In genomic region chr20:58688414-58688813, GRCh38 we compare ENCODE assay signal across 21 cellular contexts. TPM values are rescaled to one million over a fixed set of nuclear protein-coding genes. Genes with fewer than 3 reads are reported as not detected.
DNase-seq lines count a peak whose midpoint lies in the region; ATAC-seq, FAIRE-seq and TF ChIP-seq lines count a peak whose summit lies in the region.
"Had no signal": no experiment of that assay in that cellular context is flagged by ENCODE, and none has a peak within 500 bp of the region (broad histone marks: within the 10 kb centered on the region; RNA-seq: fewer than 3 reads in every experiment).

No MANE protein-coding gene starts in this region.

- H3K9me3 ChIP-seq in neuronal stem cell (replicated peaks in 1 of 2; ENCODE audit: control insufficient read depth in 2 of 2, insufficient read depth in 1 of 2, low read depth in 1 of 2, low read length in 2 of 2) = peaks cover 0 to 1% of the 10 kb centered on the region in 2 donors

- H2BK120ac ChIP-seq in neuronal stem cell (ENCODE audit: low read depth, low read length) = no peak overlapping the region

- H3K4me3 Mint-ChIP-seq in CD14-positive monocyte = no peak overlapping the region
- no peak overlapping the region for H3K4me3 Mint-ChIP-seq in dendritic cell treated with granulocyte-macrophage colony-stimulating factor and Interleukin-4, amounts not matched to agents 40 ng/mL and 50 ng/mL, for 4 days
- H3K4me3 Mint-ChIP-seq: HFFc6, IgD-negative memory B cell had no signal

- H3K79me1 ChIP-seq in neuronal stem cell (ENCODE audit: low read depth, low read length) = no peaks in the 10 kb centered on the region

- H3K4me1 Mint-ChIP-seq in CD14-positive monocyte = peaks cover 34% of the 10 kb centered on the region
- H3K4me1 Mint-ChIP-seq in dendritic cell treated with granulocyte-macrophage colony-stimulating factor and Interleukin-4, amounts not matched to agents 40 ng/mL and 50 ng/mL, for 4 days (ENCODE audit: low read depth) = peaks cover 35% of the 10 kb centered on the region

- no peak for DNase-seq in CD14-positive monocyte (ENCODE audit: low spot score)
- no peak for DNase-seq in HTR-8/SVneo (ENCODE audit: insufficient read length, low spot score)
- no peak for DNase-seq in neuronal stem cell (ENCODE audit: low spot score)
- DNase-seq in NCI-H2081 treated with DMSO at 0.1 percent for 48 hours (lab: John Stamatoyannopoulos, UW) = no peak
- no peak for DNase-seq in iPS-NIHi11 (ENCODE audit: low spot score)
- DNase-seq: C1 segment of cervical spinal cord, COR-L47, GM23248, HFFc6, NCI-H1105 treated with DMSO at 0.1 percent for 48 hours, NCI-H187, NCI-H526 treated with DMSO at 0.1 percent for 48 hours, SHP77 had no signal

- H2BK5ac ChIP-seq in neuronal stem cell (ENCODE audit: low read length) = no peak overlapping the region

- no peak overlapping the region for H3K4me2 ChIP-seq in neuronal stem cell (ENCODE audit: insufficient read depth, low read length, poor library complexity, severe bottlenecking)

- no peak overlapping the region for H3K23ac ChIP-seq in neuronal stem cell (ENCODE audit: low read depth, low read length, poor library complexity)

- peaks cover 2 to 9% of the 10 kb centered on the region in 2 donors for H3K36me3 ChIP-seq in neuronal stem cell (replicated peaks in 1 of 2; ENCODE audit: control insufficient read depth in 2 of 2, insufficient read depth in 2 of 2, low read length in 2 of 2)

- no peak overlapping the region for H2AK5ac ChIP-seq in neuronal stem cell (ENCODE audit: low read depth, low read length)

- peak; percentile 100 for FAIRE-seq in HTR-8/SVneo (lab: Jason Lieb, UNC)
- FAIRE-seq: A204.1, GM19239, RCC 7860 had no signal

- H3K4me1 ChIP-seq in neuronal stem cell (ENCODE audit: control insufficient read depth in 2 of 2, insufficient read depth in 1 of 2, low read depth in 1 of 2, low read length in 2 of 2) = peaks cover 0 to 6% of the 10 kb centered on the region in 2 donors

- H3K36me3 Mint-ChIP-seq in CD14-positive monocyte = peaks cover 18 to 26% of the 10 kb centered on the region in 2 donors
- H3K36me3 Mint-ChIP-seq in dendritic cell treated with granulocyte-macrophage colony-stimulating factor and Interleukin-4, amounts not matched to agents 40 ng/mL and 50 ng/mL, for 4 days (ENCODE audit: low read depth) = peaks cover 35% of the 10 kb centered on the region

- intact Hi-C loops in CD14-positive monocyte (cut with micrococcal nuclease) = no loop called here
- intact Hi-C loops in dendritic cell treated with granulocyte-macrophage colony-stimulating factor and Interleukin-4, amounts not matched to agents 40 ng/mL and 50 ng/mL, for 4 days (cut with micrococcal nuclease) = no loop called here

- H3K27ac Mint-ChIP-seq in CD14-positive monocyte = peak overlapping the region in 5 of 7 donors; percentile 19 to 89 (median 71)
- H3K27ac Mint-ChIP-seq in dendritic cell treated with granulocyte-macrophage colony-stimulating factor and Interleukin-4, amounts not matched to agents 40 ng/mL and 50 ng/mL, for 4 days = peak overlapping the region; percentile 65
- H3K27ac Mint-ChIP-seq: HFFc6, IgD-negative memory B cell had no signal

- no peak overlapping the region for H3K27ac ChIP-seq in neuronal stem cell (replicated peaks; ENCODE audit: low read length)
- H3K27ac ChIP-seq: GM23248 had no signal

- H3K9me3 Mint-ChIP-seq in CD14-positive monocyte = peaks cover 0 to 3% (median 0%) of the 10 kb centered on the region in 7 donors
- no peaks in the 10 kb centered on the region for H3K9me3 Mint-ChIP-seq in dendritic cell treated with granulocyte-macrophage colony-stimulating factor and Interleukin-4, amounts not matched to agents 40 ng/mL and 50 ng/mL, for 4 days
- H3K9me3 Mint-ChIP-seq: HFFc6, IgD-negative memory B cell had no signal

- peak overlapping the region; percentile 21 for H3K14ac ChIP-seq in neuronal stem cell (ENCODE audit: low read length)

- no peak overlapping the region for H2BK15ac ChIP-seq in neuronal stem cell (ENCODE audit: low read length)

- no peak overlapping the region for H3K4me3 ChIP-seq in neuronal stem cell (ENCODE audit: low read length in 2 of 2)
- H3K4me3 ChIP-seq: GM23248 had no signal

- peaks cover 0 to 4% (median 3%) of the 10 kb centered on the region in 3 donors for H3K27me3 Mint-ChIP-seq in CD14-positive monocyte (ENCODE audit: low read depth in 3 of 3)
- H3K27me3 Mint-ChIP-seq in dendritic cell treated with granulocyte-macrophage colony-stimulating factor and Interleukin-4, amounts not matched to agents 40 ng/mL and 50 ng/mL, for 4 days = no peaks in the 10 kb centered on the region
- H3K27me3 Mint-ChIP-seq: IgD-negative memory B cell had no signal

- no peak overlapping the region for H2BK12ac ChIP-seq in neuronal stem cell (ENCODE audit: low read length)

- peak overlapping the region; percentile 4 for H3K9ac ChIP-seq in neuronal stem cell (ENCODE audit: low read depth, low read length, poor library complexity)
- H3K9ac ChIP-seq: GM23248 had no signal

- TF ChIP-seq CTCF in CD14-positive monocyte (IDR thresholded peaks at IDR 0.05) = no peak

- no peak overlapping the region for H4K91ac ChIP-seq in neuronal stem cell (ENCODE audit: low read depth, low read length, poor library complexity)

- H3K18ac ChIP-seq in neuronal stem cell (ENCODE audit: low read length) = no peak overlapping the region

- peak overlapping the region; percentile 98 for H4K8ac ChIP-seq in neuronal stem cell (ENCODE audit: low read depth, low read length)

- no peaks in the 10 kb centered on the region for H3K27me3 ChIP-seq in neuronal stem cell (ENCODE audit: control insufficient read depth in 3 of 3, insufficient read depth in 3 of 3, low read depth in 1 of 3, low read length in 3 of 3)

- no CpG with 5 or more reads among the region's 4 CpGs for WGBS in neuronal stem cell (ENCODE audit: extremely low coverage in 2 of 2, insufficient read length in 2 of 2, insufficient replicate concordance in 1 of 2), 2 donors

- H2AFZ ChIP-seq in neuronal stem cell (ENCODE audit: low read length) = no peak overlapping the region
- H2AFZ ChIP-seq: GM23248 had no signal

- H3K4ac ChIP-seq in neuronal stem cell (ENCODE audit: low read length) = no peak overlapping the region

- ATAC-seq in GM19463 (IDR thresholded peaks at IDR 0.05; ENCODE audit: unreplicated experiment) (no peak), GM21526 (IDR thresholded peaks at IDR 0.05; ENCODE audit: low FRiP score, unreplicated experiment) (no peak)
- ATAC-seq: SK-N-SH treated with all-trans-retinoic acid at 6 μM for 48 hours had no signal

RNA-seq across cellular contexts. Expression of gene NPEPL1, which starts 4.2 kb away (rescaled TPM):
- polyA plus RNA-seq in CD14-positive monocyte = 10 to 100 TPM; 37.6 to 39.6 TPM
- polyA plus RNA-seq in neuronal stem cell (2013, experiment 1 of 2) = 21.4 TPM
- polyA plus RNA-seq in neuronal stem cell (2013, experiment 2 of 2) = 19.5 TPM

RNA-seq across cellular contexts. Expression of gene STX16, which starts 37.3 kb away (rescaled TPM):
- 10 to 100 TPM; 15.6 to 27.4 TPM for polyA plus RNA-seq in CD14-positive monocyte
- polyA plus RNA-seq in neuronal stem cell (2013, experiment 1 of 2) = 45.1 TPM
- 45.7 TPM for polyA plus RNA-seq in neuronal stem cell (2013, experiment 2 of 2)
